ENCODE assay signal across 8 cellular contexts in the genomic region with DNA sequence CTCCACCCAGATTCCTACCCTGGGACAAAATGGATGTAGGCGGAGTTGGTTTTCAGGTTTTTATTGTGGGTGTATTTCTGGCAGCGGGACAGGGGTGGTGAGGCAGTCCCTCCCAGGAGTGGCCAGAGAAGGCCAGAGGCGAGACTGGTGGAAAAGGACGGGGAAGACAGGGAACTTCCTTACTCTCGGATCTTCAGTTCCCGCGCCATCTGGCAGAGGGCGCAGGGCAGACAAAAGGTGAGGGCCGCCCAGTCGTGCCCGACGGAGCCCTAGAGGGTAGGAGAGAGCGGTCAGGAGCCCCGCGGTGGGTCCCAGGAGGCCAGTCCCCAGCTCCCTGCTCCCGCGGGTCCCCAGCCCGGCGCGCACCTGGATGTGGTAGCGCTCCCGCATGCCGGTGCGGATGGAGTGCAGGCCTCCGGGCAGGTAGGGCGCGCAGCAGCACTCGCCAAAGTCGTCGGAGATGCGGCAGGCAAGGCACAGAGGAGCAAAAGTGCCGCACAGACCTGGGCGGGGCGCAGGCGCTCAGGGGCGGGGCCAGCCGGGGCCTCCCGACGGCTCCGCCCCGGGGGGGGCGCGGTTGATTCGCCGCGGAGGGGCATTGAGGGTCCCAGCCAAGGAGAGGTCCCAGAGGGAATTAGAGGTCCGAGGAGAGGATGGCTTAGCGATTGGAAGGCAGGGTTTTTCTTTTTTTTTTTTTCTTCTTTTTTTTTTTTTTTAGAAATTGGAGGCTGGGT. TPM values are rescaled to one million over a fixed set of nuclear protein-coding genes. Genes with fewer than 3 reads are reported as not detected.
A peak's percentile ranks its signal among the peaks of the same experiment; 100 is the strongest.
DNase-seq lines count a peak whose midpoint lies in the region; ATAC-seq and TF ChIP-seq lines count a peak whose summit lies in the region.

No MANE protein-coding gene starts in this region.

- TF ChIP-seq CTCF in C4-2B (conservative IDR thresholded peaks at IDR 0.05): peak; percentile 67

- H3K27me3 ChIP-seq in effector memory CD4-positive, alpha-beta T cell (replicated peaks; ENCODE audit: control insufficient read depth, insufficient read depth, low read length, poor library complexity, severe bottlenecking): peaks cover 9% of the 10 kb centered on the region

- ATAC-seq in HG02759 (IDR thresholded peaks at IDR 0.05; ENCODE audit: unreplicated experiment): peak; percentile 54

- 1 to 3% methylated on average over 23 to 30 of the region's 48 CpGs for WGBS in mesodermal cell (ENCODE audit: insufficient coverage in 2 of 2), 2 experiments

- H3K36me3 ChIP-seq in effector memory CD4-positive, alpha-beta T cell (ENCODE audit: control insufficient read depth, insufficient read depth, low read length): no peaks in the 10 kb centered on the region
- no peaks in the 10 kb centered on the region for H3K36me3 ChIP-seq in mesodermal cell (ENCODE audit: control insufficient read depth, insufficient read depth, low read length)

- peak overlapping the region; percentile 53 for H3K4me3 ChIP-seq in effector memory CD4-positive, alpha-beta T cell (ENCODE audit: insufficient read depth, low read depth, low read length, poor library complexity, severe bottlenecking)
- H3K4me3 ChIP-seq in mesodermal cell (ENCODE audit: extremely low read depth, insufficient read depth, low read length, poor library complexity, severe bottlenecking): peak overlapping the region; percentile 48

- H3K27ac ChIP-seq in C4-2B (peak overlapping the region; percentile 65), mesodermal cell (ENCODE audit: low read depth, low read length, severe bottlenecking) (peak overlapping the region; percentile 16)
- H3K27ac ChIP-seq in effector memory CD4-positive, alpha-beta T cell (ENCODE audit: insufficient read depth, low read length, poor library complexity, severe bottlenecking): no peak overlapping the region

- H3K9me3 ChIP-seq in effector memory CD4-positive, alpha-beta T cell (ENCODE audit: control insufficient read depth, low read length): no peaks in the 10 kb centered on the region
- no peaks in the 10 kb centered on the region for H3K9me3 ChIP-seq in mesodermal cell (ENCODE audit: control insufficient read depth, low read length)

- peak; percentile 91 for DNase-seq in NCI-H69 (lab: John Stamatoyannopoulos, UW)
- peak; percentile 73 to 77 for DNase-seq in activated CD4-positive, alpha-beta T cell treated with anti-CD3 and anti-CD28 coated beads, Interleukin-2, amount 50 U/mL, for 48 hours
- DNase-seq in effector memory CD4-positive, alpha-beta T cell: peak; percentile 33 to 43 (median 40)
- DNase-seq in stimulated activated CD8-positive, alpha-beta memory T cell treated with anti-CD3 and anti-CD28 coated beads, Interleukin-2, amount 100 ng/mL, for 48 hours (ENCODE audit: low read depth in 2 of 2): peak; percentile 53 to 56
- DNase-seq in OCI-M2 (lab: John Stamatoyannopoulos, UW; ENCODE audit: unreplicated experiment): no peak

- peaks cover 7% of the 10 kb centered on the region for H3K4me1 ChIP-seq in effector memory CD4-positive, alpha-beta T cell (ENCODE audit: control insufficient read depth, insufficient read depth, low read length, poor library complexity, severe bottlenecking)
- no peaks in the 10 kb centered on the region for H3K4me1 ChIP-seq in mesodermal cell (ENCODE audit: control insufficient read depth, insufficient read depth, low read length, poor library complexity, severe bottlenecking)

RNA-seq across cellular contexts. Expression of gene CNFN, which starts 3.0 kb away (rescaled TPM):
- polyA plus RNA-seq in mesodermal cell (2013, experiment 1 of 2): 7.4 TPM
- polyA plus RNA-seq in mesodermal cell (2013, experiment 2 of 2): 7.9 TPM

RNA-seq across cellular contexts. Expression of gene LIPE, which starts 40.0 kb away (rescaled TPM):
- polyA plus RNA-seq in mesodermal cell (2013, experiment 1 of 2): 5.0 TPM
- polyA plus RNA-seq in mesodermal cell (2013, experiment 2 of 2): 3.7 TPM

RNA-seq across cellular contexts. Expression of gene CXCL17, which starts 55.6 kb away (rescaled TPM):
- polyA plus RNA-seq in mesodermal cell (2013, experiment 1 of 2): not detected
- not detected for polyA plus RNA-seq in mesodermal cell (2013, experiment 2 of 2)
